1 cellular context compared by ENCODE assay signal in genomic region chr10:110049875-110050591, GRCh38.
TF ChIP-seq lines count a peak whose summit lies in the region.

No MANE protein-coding gene starts in this region.

TF ChIP-seq in liver, 16 proteins besides CTCF, POLR2A, EP300 and RAD21:
- TF ChIP-seq HNF4G (IDR thresholded peaks at IDR 0.05) (peak; percentile 22), HNF4A (conservative IDR thresholded peaks at IDR 0.05) (peak; percentile 16 to 63)
